In the genomic region with DNA sequence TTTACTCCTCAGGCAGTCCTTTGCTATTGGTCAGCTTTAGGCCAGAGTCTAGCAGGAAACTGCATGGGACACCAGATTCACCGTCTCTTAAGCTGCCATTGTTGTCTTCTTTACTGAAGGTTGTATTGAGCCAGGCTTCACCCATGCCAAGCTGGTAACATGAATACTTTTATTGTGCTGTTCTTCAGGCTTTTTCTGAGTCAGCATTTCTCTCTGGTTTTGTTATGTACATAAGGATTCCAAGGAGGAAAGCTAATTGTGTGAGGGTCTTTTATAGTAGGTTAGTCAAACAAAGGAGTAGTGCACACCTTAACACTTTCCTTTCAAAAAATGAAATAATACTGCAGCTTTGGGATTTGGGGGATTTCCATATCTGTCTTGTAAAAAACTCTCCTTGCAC, we compare ENCODE assay signal across 3 cellular contexts.
TF ChIP-seq lines count a peak whose summit lies in the region.

No MANE protein-coding gene starts in this region.

TF ChIP-seq in HepG2, 621 proteins besides CTCF, POLR2A, EP300 and RAD21 (continued from another document):
- TF ChIP-seq MAFK (conservative IDR thresholded peaks at IDR 0.05 in 1 of 2, IDR thresholded peaks at IDR 0.05 in 1 of 2; ENCODE audit: low read length in 2 of 2): peak; percentile 69 to 90
- peak; percentile 75 for TF ChIP-seq MAFF (IDR thresholded peaks at IDR 0.05; ENCODE audit: low read depth, low read length)
- TF ChIP-seq ARID3A (IDR thresholded peaks at IDR 0.05; ENCODE audit: low read depth, low read length): no peak
- TF ChIP-seq, protein P1, sequence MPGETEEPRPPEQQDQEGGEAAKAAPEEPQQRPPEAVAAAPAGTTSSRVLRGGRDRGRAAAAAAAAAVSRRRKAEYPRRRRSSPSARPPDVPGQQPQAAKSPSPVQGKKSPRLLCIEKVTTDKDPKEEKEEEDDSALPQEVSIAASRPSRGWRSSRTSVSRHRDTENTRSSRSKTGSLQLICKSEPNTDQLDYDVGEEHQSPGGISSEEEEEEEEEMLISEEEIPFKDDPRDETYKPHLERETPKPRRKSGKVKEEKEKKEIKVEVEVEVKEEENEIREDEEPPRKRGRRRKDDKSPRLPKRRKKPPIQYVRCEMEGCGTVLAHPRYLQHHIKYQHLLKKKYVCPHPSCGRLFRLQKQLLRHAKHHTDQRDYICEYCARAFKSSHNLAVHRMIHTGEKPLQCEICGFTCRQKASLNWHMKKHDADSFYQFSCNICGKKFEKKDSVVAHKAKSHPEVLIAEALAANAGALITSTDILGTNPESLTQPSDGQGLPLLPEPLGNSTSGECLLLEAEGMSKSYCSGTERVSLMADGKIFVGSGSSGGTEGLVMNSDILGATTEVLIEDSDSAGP (CRISPR knock-in tag; IDR thresholded peaks at IDR 0.05; ENCODE audit: borderline replicate concordance): no peak
TF ChIP-seq in HepG2: peak in this region for 2.

TF ChIP-seq in K562, 482 proteins besides CTCF, POLR2A, EP300 and RAD21 (continued from another document):
- TF ChIP-seq C11orf30 (IDR thresholded peaks at IDR 0.05; ENCODE audit: low read depth) (peak; percentile 40; the same call in 1 of the 2 replicates), ZNF316 (IDR thresholded peaks at IDR 0.05) (peak; percentile 76), ZKSCAN1 (IDR thresholded peaks at IDR 0.05; ENCODE audit: low read depth, low read length) (no peak), MAFK (IDR thresholded peaks at IDR 0.05; ENCODE audit: low read length) (peak; percentile 20; the same call in 1 of the 2 replicates)
TF ChIP-seq in K562: peak in this region for 4.

TF ChIP-seq in WTC11, 78 proteins besides CTCF, POLR2A, EP300 and RAD21 (continued from another document):
- no peak for TF ChIP-seq NFYB (CRISPR knock-in tag; conservative IDR thresholded peaks at IDR 0.05; ENCODE audit: low read depth)
- TF ChIP-seq PRRX2 (CRISPR knock-in tag; IDR thresholded peaks at IDR 0.05): no peak
- TF ChIP-seq CREM (CRISPR knock-in tag; IDR thresholded peaks at IDR 0.05): no peak
TF ChIP-seq in WTC11: peak in this region for 0.
